In the genomic region with DNA sequence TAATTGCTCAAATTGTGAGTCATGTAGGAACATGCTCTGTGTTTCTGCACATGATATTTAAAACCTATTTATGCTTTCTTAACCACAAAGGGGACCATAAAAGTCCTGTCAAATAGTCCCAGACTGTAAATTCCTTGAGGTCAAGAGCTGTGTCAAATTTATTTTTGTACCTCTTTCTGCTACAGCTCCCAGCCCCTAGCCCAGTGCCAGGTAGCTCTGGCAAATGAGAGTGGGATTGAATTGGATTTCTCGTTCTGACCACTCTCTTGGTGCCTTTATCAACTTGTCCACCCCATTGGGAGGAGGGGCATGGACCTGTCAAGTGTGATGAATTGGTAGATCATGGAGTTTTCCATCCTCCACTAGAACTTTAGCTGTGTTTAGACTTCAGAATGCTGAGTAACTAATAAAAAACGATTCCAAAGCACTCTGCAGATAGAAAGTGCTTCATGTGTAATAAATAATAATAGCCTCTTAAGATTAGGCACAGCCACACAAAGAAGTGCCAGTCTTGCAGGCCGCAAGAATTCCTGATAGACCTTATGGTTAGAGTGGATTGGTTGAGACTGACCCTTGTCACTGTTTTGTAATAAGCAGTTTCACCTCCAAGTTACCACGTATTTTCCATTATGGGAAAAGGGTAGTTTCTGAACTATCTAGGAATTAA, we compare ENCODE assay signal across 1 cellular context.
TF ChIP-seq lines count a peak whose summit lies in the region.

No MANE protein-coding gene starts in this region.

TF ChIP-seq in HEK293, 187 proteins besides CTCF, POLR2A, EP300 and RAD21 (continued from another document):
- TF ChIP-seq ZNF335 (tag by site-specific recombination; conservative IDR thresholded peaks at IDR 0.05) (no peak), ZBTB8A (tag by site-specific recombination; IDR thresholded peaks at IDR 0.05) (0 out of 2 replicates have a peak, but pooled peaks have one; percentile 16), GLI2 (tag by site-specific recombination; IDR thresholded peaks at IDR 0.05; ENCODE audit: borderline replicate concordance, low read depth) (peak; percentile 48; the same call in 1 of the 2 replicates), GFI1B (tag by site-specific recombination; IDR thresholded peaks at IDR 0.05) (no peak), ZNF146 (tag by site-specific recombination; IDR thresholded peaks at IDR 0.05) (no peak)
